Comparison of ENCODE assay signal across 8 cellular contexts in the genomic region with DNA sequence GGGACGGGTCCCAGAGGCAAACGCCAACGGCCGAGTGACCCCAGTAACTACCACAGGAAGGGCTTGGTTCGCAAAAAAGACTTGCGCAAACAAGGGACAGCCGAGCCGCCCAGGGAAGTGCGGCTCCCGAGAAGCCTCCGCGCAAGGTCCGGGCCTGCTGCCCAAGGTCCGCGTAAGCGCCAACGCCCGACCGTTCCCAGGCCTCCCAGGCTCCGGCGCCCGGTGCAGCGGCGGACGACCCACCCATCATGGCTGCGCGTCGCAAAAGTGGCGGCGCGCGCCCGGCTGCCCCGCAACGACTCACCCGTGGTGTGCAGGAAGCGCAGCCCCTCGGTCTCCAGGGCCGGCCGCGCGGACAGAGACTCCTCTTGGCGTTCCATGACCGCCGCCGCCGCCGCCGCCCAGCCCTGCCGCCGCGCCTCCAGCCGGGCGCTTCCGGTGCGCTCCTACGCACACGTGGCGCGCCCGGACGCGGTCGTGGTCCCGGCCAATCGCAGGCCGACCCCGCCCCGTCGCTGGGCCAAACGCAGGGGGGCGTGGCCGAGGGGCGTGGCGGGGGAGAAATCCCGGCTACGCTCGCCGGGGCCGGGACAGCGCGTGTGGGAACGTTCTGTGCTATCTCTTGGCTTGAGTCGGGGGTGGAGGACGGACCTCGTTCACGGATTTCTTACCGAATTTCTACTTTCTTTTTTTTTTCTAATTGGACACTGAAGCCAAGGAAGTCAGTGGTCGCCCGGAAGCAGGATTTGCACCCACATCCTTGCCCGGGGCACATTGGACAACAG. TPM values are rescaled to one million over a fixed set of nuclear protein-coding genes. Genes with fewer than 3 reads are reported as not detected.
DNase-seq lines count a peak whose midpoint lies in the region; ATAC-seq and TF ChIP-seq lines count a peak whose summit lies in the region.

SELENOS (minus strand) TSS at position 448 of the 785 bp plus-strand sequence; CDS start at position 380, 68 bp downstream.

- ATAC-seq in CD8-positive, alpha-beta T cell, result peak; percentile 93
- ATAC-seq in GM19397 (IDR thresholded peaks at IDR 0.05; ENCODE audit: unreplicated experiment) (peak; percentile 95), HG03558 (IDR thresholded peaks at IDR 0.05; ENCODE audit: extremely low read depth, unreplicated experiment) (peak; percentile 59)

- peaks cover 16% of the 10 kb centered on the region for H3K4me1 ChIP-seq in CD8-positive, alpha-beta T cell (ENCODE audit: insufficient read depth, low read length)
- no peaks in the 10 kb centered on the region for H3K4me1 ChIP-seq in NT2/D1 (ENCODE audit: insufficient read depth, insufficient read length)
- peaks cover 3% of the 10 kb centered on the region for H3K4me1 ChIP-seq in endodermal cell (ENCODE audit: control insufficient read depth, insufficient read depth, low read length)
- peaks cover 3% of the 10 kb centered on the region for H3K4me1 ChIP-seq in mesodermal cell (ENCODE audit: control insufficient read depth, insufficient read depth, low read length, poor library complexity, severe bottlenecking)

- peak within 1 kb of the TSS; percentile 94 for H3K9ac ChIP-seq in NT2/D1 (ENCODE audit: insufficient read length, low read depth)
- peak within 1 kb of the TSS; percentile 95 for H3K9ac ChIP-seq in endodermal cell (ENCODE audit: extremely low read depth, low read length, poor library complexity, severe bottlenecking)

- POLR2A ChIA-PET in CD8-positive, alpha-beta T cell (lab: Charles Lee), result interaction anchor here (0.8 kb wide), 1 partner anchor 25 kb away, joined by 4 read pairs; the partner anchor contains the start of gene CHSY1

- H3K27me3 ChIP-seq in CD8-positive, alpha-beta T cell (ENCODE audit: insufficient read depth, low read length), result no peaks in the 10 kb centered on the region
- H3K27me3 ChIP-seq in NT2/D1 (ENCODE audit: insufficient read depth, insufficient read length), result no peaks in the 10 kb centered on the region
- no peaks in the 10 kb centered on the region for H3K27me3 ChIP-seq in endodermal cell (ENCODE audit: control insufficient read depth, insufficient read depth, low read length, poor library complexity, severe bottlenecking)

- H3K9me3 Mint-ChIP-seq in CD8-positive, alpha-beta T cell, result no peaks in the 10 kb centered on the region
- H3K9me3 Mint-ChIP-seq in endodermal cell, result peaks cover 6% of the 10 kb centered on the region

- peak within 1 kb of the TSS; percentile 93 for H3K27ac Mint-ChIP-seq in CD8-positive, alpha-beta T cell
- H3K27ac Mint-ChIP-seq in endodermal cell, result peak within 1 kb of the TSS; percentile 97

- H3K36me3 Mint-ChIP-seq in CD8-positive, alpha-beta T cell, result peaks cover 57% of the 10 kb centered on the region
- H3K36me3 Mint-ChIP-seq in endodermal cell (ENCODE audit: low read depth), result peaks cover 57% of the 10 kb centered on the region

- no peaks in the 10 kb centered on the region for H3K9me3 ChIP-seq in CD8-positive, alpha-beta T cell (ENCODE audit: low read length)
- H3K9me3 ChIP-seq in NT2/D1 (ENCODE audit: insufficient read depth, low read length) (no peaks in the 10 kb centered on the region), endodermal cell (ENCODE audit: control insufficient read depth, low read length) (peaks cover 10% of the 10 kb centered on the region), mesodermal cell (ENCODE audit: control insufficient read depth, low read length) (no peaks in the 10 kb centered on the region)

- DNase-seq in CD8-positive, alpha-beta T cell, result peak; percentile 62 to 92 (median 86)
- DNase-seq in NT2/D1 (ENCODE audit: low read depth, low spot score) (peak; percentile 88), endodermal cell (peak; percentile 94)
- peak; percentile 58 for DNase-seq in activated CD8-positive, alpha-beta memory T cell treated with anti-CD3 and anti-CD28 coated beads, Interleukin-2, amount 50 U/mL, for 24 hours (ENCODE audit: extremely low read depth)
- DNase-seq in stimulated activated CD8-positive, alpha-beta memory T cell treated with anti-CD3 and anti-CD28 coated beads, Interleukin-15, amount 100 ng/mL, for 4 hours (ENCODE audit: low read depth in 2 of 2), result peak; percentile 72 to 80

- TF ChIP-seq CTCF in CD8-positive, alpha-beta T cell (IDR thresholded peaks at IDR 0.05), result no peak
- no peak for TF ChIP-seq CTCF in endodermal cell (conservative IDR thresholded peaks at IDR 0.05)

- 1 to 2% methylated on average over 24 to 91 of the region's 91 CpGs for WGBS in endodermal cell (ENCODE audit: insufficient coverage in 1 of 2, insufficient read length in 1 of 2), 2 experiments
- WGBS in mesodermal cell (ENCODE audit: insufficient coverage in 2 of 2), 2 experiments, result 0 to 1% methylated on average over 82 to 87 of the region's 91 CpGs

- H3K27ac ChIP-seq in CD8-positive, alpha-beta T cell (ENCODE audit: low read depth, low read length), result peak within 1 kb of the TSS; percentile 65
- H3K27ac ChIP-seq in endodermal cell (ENCODE audit: low read depth, low read length) (peak within 1 kb of the TSS; percentile 47), mesodermal cell (ENCODE audit: low read depth, low read length, severe bottlenecking) (peak within 1 kb of the TSS; percentile 91)

- peaks cover 37% of the 10 kb centered on the region for H3K36me3 ChIP-seq in CD8-positive, alpha-beta T cell (ENCODE audit: insufficient read depth, low read length)
- peaks cover 67% of the 10 kb centered on the region for H3K36me3 ChIP-seq in NT2/D1 (ENCODE audit: insufficient read depth, insufficient read length, low read length)
- peaks cover 53% of the 10 kb centered on the region for H3K36me3 ChIP-seq in endodermal cell (ENCODE audit: control insufficient read depth, insufficient read depth, low read length)
- peaks cover 63% of the 10 kb centered on the region for H3K36me3 ChIP-seq in mesodermal cell (ENCODE audit: control insufficient read depth, insufficient read depth, low read length)

- H3K4me3 ChIP-seq in CD8-positive, alpha-beta T cell (ENCODE audit: low read depth, low read length), result peak within 1 kb of the TSS; percentile 75
- peak within 1 kb of the TSS; percentile 95 for H3K4me3 ChIP-seq in NT2/D1 (ENCODE audit: insufficient read length, low read depth)
- H3K4me3 ChIP-seq in endodermal cell (ENCODE audit: low read length), result peak within 1 kb of the TSS; percentile 99
- peak within 1 kb of the TSS; percentile 93 for H3K4me3 ChIP-seq in mesodermal cell (ENCODE audit: extremely low read depth, insufficient read depth, low read length, poor library complexity, severe bottlenecking)

- H3K4me3 Mint-ChIP-seq in CD8-positive, alpha-beta T cell, result peak within 1 kb of the TSS; percentile 95
- H3K4me3 Mint-ChIP-seq in endodermal cell, result peak within 1 kb of the TSS; percentile 92

- intact Hi-C loops in CD8-positive, alpha-beta T cell (cut with DNase I, micrococcal nuclease), result loop anchor here (1.0 to 10.0 kb wide), 7 partner anchors 12 to 922 kb away; partner anchors contain the start of genes ASB7 (in 2 of the 2), LINS1 (in 2 of the 2), SNRPA1 (in 2 of the 2) and CHSY1 (in 1 of the 2)

- CTCF ChIA-PET in CD8-positive, alpha-beta T cell (lab: Charles Lee), result interaction anchor here (1.0 to 2.1 kb wide), 2 partner anchors 10 to 11 kb away, joined by 3 to 14 read pairs; no protein-coding TSS in a partner anchor

- peaks cover 24% of the 10 kb centered on the region for H3K4me1 Mint-ChIP-seq in CD8-positive, alpha-beta T cell (ENCODE audit: low read depth)
- peaks cover 20% of the 10 kb centered on the region for H3K4me1 Mint-ChIP-seq in endodermal cell

- no peaks in the 10 kb centered on the region for H3K27me3 Mint-ChIP-seq in CD8-positive, alpha-beta T cell (ENCODE audit: low read depth)
- H3K27me3 Mint-ChIP-seq in endodermal cell (ENCODE audit: insufficient read depth), result no peaks in the 10 kb centered on the region

RNA-seq across cellular contexts. Expression of gene SELENOS, which starts in this region (rescaled TPM):
- total RNA-seq in CD8-positive, alpha-beta T cell, result 10 to 100 TPM; 46.0 to 50.4 TPM
- total RNA-seq in endodermal cell, result 10 to 100 TPM; 56.1 to 60.5 TPM
- polyA plus RNA-seq in endodermal cell (2013, experiment 1 of 2), result 63.3 TPM
- 61.3 TPM for polyA plus RNA-seq in endodermal cell (2013, experiment 2 of 2)
- polyA plus RNA-seq in mesodermal cell (2013, experiment 1 of 2), result 69.2 TPM
- polyA plus RNA-seq in mesodermal cell (2013, experiment 2 of 2), result 62.3 TPM

Comparison
In these comparisons a context has a peak if more than half of its experiments do, and no peak if none do; other contexts are left out.
1. Peak in every context shown above with its lines: DNase-seq, ATAC-seq, H3K4me3 ChIP-seq and H3K27ac ChIP-seq.